ENCODE assay signal across 8 cellular contexts in genomic region chr10:95430231-95430951, GRCh38.
DNase-seq lines count a peak whose midpoint lies in the region; ATAC-seq, FAIRE-seq and TF ChIP-seq lines count a peak whose summit lies in the region.

No MANE protein-coding gene starts in this region.

- intact Hi-C loops in Panc1 (cut with micrococcal nuclease; ENCODE audit: unreplicated experiment) = loop anchor here (1.0 kb wide), 1 partner anchor 171 kb away; no protein-coding TSS in a partner anchor
- intact Hi-C loops in activated T-helper 2 cell treated with anti-CD3 and anti-CD28 coated beads, Interferon-gamma antibody, Interleukin-2, Interleukin-4, amounts not matched to agents 10 μg/mL and 5 μg/mL and 100 μg/mL, durations not matched to agents 14 hours and 24 hours and 36 hours (cut with micrococcal nuclease) = loop anchor here (1.0 kb wide), 2 partner anchors 56 to 171 kb away; no protein-coding TSS in a partner anchor

- CTCF ChIA-PET in Panc1 (lab: Charles Lee) = interaction anchor here (0.5 to 2.7 kb wide), 12 partner anchors 9 to 233 kb away, joined by 3 to 21 read pairs (median 4); no protein-coding TSS in a partner anchor

- no peak overlapping the region for H3K27ac Mint-ChIP-seq in activated T-helper 2 cell treated with anti-CD3 and anti-CD28 coated beads, Interferon-gamma antibody, Interleukin-2, Interleukin-4, amounts not matched to agents 10 μg/mL and 5 μg/mL and 100 μg/mL, durations not matched to agents 14 hours and 24 hours and 36 hours

- H3K27me3 Mint-ChIP-seq in activated T-helper 2 cell treated with anti-CD3 and anti-CD28 coated beads, Interferon-gamma antibody, Interleukin-2, Interleukin-4, amounts not matched to agents 10 μg/mL and 5 μg/mL and 100 μg/mL, durations not matched to agents 14 hours and 24 hours and 36 hours (ENCODE audit: low read depth) = peaks cover 19% of the 10 kb centered on the region

- DNase-seq in EL (peak; percentile 59), Panc1 (ENCODE audit: low read depth, low spot score) (peak; percentile 60), frontal cortex (ENCODE audit: low spot score in 2 of 2) (peak; percentile 23 to 63), pons (ENCODE audit: low spot score) (peak; percentile 68)
- DNase-seq in activated T-helper 2 cell treated with anti-CD3 and anti-CD28 coated beads, Interferon-gamma antibody, Interleukin-2, Interleukin-4, amounts not matched to agents 10 μg/mL and 5 μg/mL and 100 μg/mL, durations not matched to agents 14 hours and 24 hours and 36 hours (ENCODE audit: low spot score) = peak; percentile 23

- H3K36me3 ChIP-seq in Panc1 (ENCODE audit: control insufficient read depth, insufficient read depth, low read length) = no peaks in the 10 kb centered on the region

- H3K36me3 Mint-ChIP-seq in activated T-helper 2 cell treated with anti-CD3 and anti-CD28 coated beads, Interferon-gamma antibody, Interleukin-2, Interleukin-4, amounts not matched to agents 10 μg/mL and 5 μg/mL and 100 μg/mL, durations not matched to agents 14 hours and 24 hours and 36 hours (ENCODE audit: low read depth) = no peaks in the 10 kb centered on the region

- POLR2A ChIA-PET in Panc1 (lab: Charles Lee) = interaction anchor here (0.6 kb wide), 1 partner anchor 135 kb away, joined by 4 read pairs; no protein-coding TSS in a partner anchor

- no TSS peak for BruUV-seq in Panc1 (replicated peaks; lab: Mats Ljungman, UMichigan)

- no peak for FAIRE-seq in frontal cortex (lab: Jason Lieb, UNC)

- H3K9me3 ChIP-seq in Panc1 (ENCODE audit: control insufficient read depth, insufficient read depth, low read depth, low read length) = no peaks in the 10 kb centered on the region

- in situ Hi-C loops in Panc1 (cut with HindIII; ENCODE audit: low pct_unique_long_range_greater_than_20kb, low sequenced_read_pairs) = no loop called here

- peaks cover 5% of the 10 kb centered on the region; the same call in 1 of the 2 replicates for H3K4me1 ChIP-seq in Panc1 (ENCODE audit: control insufficient read depth, insufficient read depth, low read length)

- H3K27ac ChIP-seq in Panc1 (ENCODE audit: low read length) = peak overlapping the region; percentile 44; the same call in 1 of the 2 replicates

- no peak overlapping the region for H3K4me3 Mint-ChIP-seq in activated T-helper 2 cell treated with anti-CD3 and anti-CD28 coated beads, Interferon-gamma antibody, Interleukin-2, Interleukin-4, amounts not matched to agents 10 μg/mL and 5 μg/mL and 100 μg/mL, durations not matched to agents 14 hours and 24 hours and 36 hours (ENCODE audit: low read depth)

- H3K4me1 Mint-ChIP-seq in activated T-helper 2 cell treated with anti-CD3 and anti-CD28 coated beads, Interferon-gamma antibody, Interleukin-2, Interleukin-4, amounts not matched to agents 10 μg/mL and 5 μg/mL and 100 μg/mL, durations not matched to agents 14 hours and 24 hours and 36 hours (ENCODE audit: low read depth) = no peaks in the 10 kb centered on the region

- peak; percentile 76 for ATAC-seq in GM19452 (IDR thresholded peaks at IDR 0.05; ENCODE audit: unreplicated experiment)
- ATAC-seq in HG03442 (IDR thresholded peaks at IDR 0.05; ENCODE audit: unreplicated experiment) = peak; percentile 71
- ATAC-seq in Panc1 = peak; percentile 94
- ATAC-seq in GM21737 (IDR thresholded peaks at IDR 0.05; ENCODE audit: unreplicated experiment) = no peak

- no peaks in the 10 kb centered on the region for H3K9me3 Mint-ChIP-seq in activated T-helper 2 cell treated with anti-CD3 and anti-CD28 coated beads, Interferon-gamma antibody, Interleukin-2, Interleukin-4, amounts not matched to agents 10 μg/mL and 5 μg/mL and 100 μg/mL, durations not matched to agents 14 hours and 24 hours and 36 hours

- TF ChIP-seq CTCF in Panc1 (IDR thresholded peaks at IDR 0.05) = peak; percentile 98

- H3K27me3 ChIP-seq in Panc1 (ENCODE audit: control insufficient read depth, insufficient read depth, low read length) = no peaks in the 10 kb centered on the region

- H3K4me3 ChIP-seq in Panc1 (ENCODE audit: low read depth in 2 of 2, low read length in 2 of 2) = no peak overlapping the region
